ENCODE assay signal across 8 cellular contexts in genomic region chr17:63919311-63919723, GRCh38. TPM values are rescaled to one million over a fixed set of nuclear protein-coding genes. Genes with fewer than 3 reads are reported as not detected.
DNase-seq lines count a peak whose midpoint lies in the region; TF ChIP-seq lines count a peak whose summit lies in the region.

No MANE protein-coding gene starts in this region.

- H3K27ac ChIP-seq in dorsolateral prefrontal cortex = no peak overlapping the region

- in situ Hi-C loops in HAP-1 (cut with MboI; ENCODE audit: low sequenced_read_pairs) = loop anchor here (25.0 kb wide), 1 partner anchor 368 kb away; no protein-coding TSS in a partner anchor

- no peaks in the 10 kb centered on the region for H3K4me1 ChIP-seq in HAP-1

- intact Hi-C loops in dorsolateral prefrontal cortex (cut with DNase I) (loop anchor here (5.0 to 10.0 kb wide), 2 partner anchors 105 to 213 kb away; partner anchors contain the start of genes ERN1 (in 1 of the 2) and ICAM2 (in 1 of the 2)), posterior vena cava (cut with DNase I) (loop anchor here (5.0 to 10.0 kb wide), 3 partner anchors 105 to 215 kb away; partner anchors contain the start of genes ERN1 (in 2 of the 2) and ICAM2 (in 1 of the 2))

- peak; percentile 70 to 95 (median 87) for TF ChIP-seq CTCF in dorsolateral prefrontal cortex (IDR thresholded peaks at IDR 0.05 in 54 of 56, conservative IDR thresholded peaks at IDR 0.05 in 2 of 56; ENCODE audit: low read depth in 1 of 56, partially characterized antibody in 56 of 56)

- H3K4me3 ChIP-seq in HAP-1 (no peak overlapping the region), dorsolateral prefrontal cortex (no peak overlapping the region)

- H3K27me3 ChIP-seq in HAP-1 (ENCODE audit: low read depth) (no peaks in the 10 kb centered on the region), dorsolateral prefrontal cortex (no peaks in the 10 kb centered on the region)

- DNase-seq in GM03348 (ENCODE audit: low spot score) (peak; percentile 91), HAP-1 (ENCODE audit: low spot score in 2 of 2) (peak; percentile 29 to 75), NCI-H2227 treated with DMSO at 0.1 percent for 48 hours (lab: John Stamatoyannopoulos, UW) (peak; percentile 2), dorsolateral prefrontal cortex (peak in 4 of 10 donors; percentile 32 to 57 (median 42)), middle frontal gyrus (ENCODE audit: extremely low spot score, low spot score) (peak; percentile 9), posterior vena cava (ENCODE audit: low spot score) (no peak)
- peak; percentile 50 to 61 for DNase-seq in activated CD4-positive, alpha-beta T cell treated with anti-CD3 and anti-CD28 coated beads, Interleukin-2, amount 50 U/mL, for 24 hours (ENCODE audit: low read depth in 1 of 2, low spot score in 1 of 2)
- peak; percentile 42 to 55 for DNase-seq in stimulated activated CD8-positive, alpha-beta memory T cell treated with anti-CD3 and anti-CD28 coated beads, Interleukin-7, amount 100 ng/mL, for 1 hour (ENCODE audit: low read depth in 2 of 2)

- H3K36me3 ChIP-seq in HAP-1 (replicated peaks) = no peaks in the 10 kb centered on the region

- H3K9me3 ChIP-seq in HAP-1 = no peaks in the 10 kb centered on the region

RNA-seq across cellular contexts. Expression of gene GH1, which starts 0.7 kb away (rescaled TPM):
- total RNA-seq in dorsolateral prefrontal cortex = under 1 TPM in 1 of 120 experiments, not detected in 119; 0.64 TPM
- total RNA-seq in posterior vena cava = not detected

RNA-seq across cellular contexts. Expression of gene CSHL1, which starts 8.3 kb away (rescaled TPM):
- not detected for total RNA-seq in dorsolateral prefrontal cortex
- total RNA-seq in posterior vena cava = not detected

RNA-seq across cellular contexts. Expression of gene CD79B, which starts 12.8 kb away (rescaled TPM):
- total RNA-seq in dorsolateral prefrontal cortex (1 to 10 TPM in 21 of 120 experiments, under 1 TPM in 43, not detected in 56; 0.36 to 2.3 (median 0.78) TPM), posterior vena cava (1 to 10 TPM; 5.1 to 5.5 TPM)

RNA-seq across cellular contexts. Expression of gene CSH1, which starts 22.9 kb away (rescaled TPM):
- total RNA-seq in dorsolateral prefrontal cortex (not detected), posterior vena cava (not detected)

RNA-seq across cellular contexts. Expression of gene GH2, which starts 37.6 kb away (rescaled TPM):
- total RNA-seq in dorsolateral prefrontal cortex (not detected), posterior vena cava (not detected)
